ENCODE assay signal across 1 cellular context in genomic region chr17:8745586-8746500, GRCh38.
TF ChIP-seq lines count a peak whose summit lies in the region.

No MANE protein-coding gene starts in this region.

TF ChIP-seq in A549, 52 proteins besides CTCF, POLR2A, EP300 and RAD21 (continued from another document):
- TF ChIP-seq, protein P1, sequence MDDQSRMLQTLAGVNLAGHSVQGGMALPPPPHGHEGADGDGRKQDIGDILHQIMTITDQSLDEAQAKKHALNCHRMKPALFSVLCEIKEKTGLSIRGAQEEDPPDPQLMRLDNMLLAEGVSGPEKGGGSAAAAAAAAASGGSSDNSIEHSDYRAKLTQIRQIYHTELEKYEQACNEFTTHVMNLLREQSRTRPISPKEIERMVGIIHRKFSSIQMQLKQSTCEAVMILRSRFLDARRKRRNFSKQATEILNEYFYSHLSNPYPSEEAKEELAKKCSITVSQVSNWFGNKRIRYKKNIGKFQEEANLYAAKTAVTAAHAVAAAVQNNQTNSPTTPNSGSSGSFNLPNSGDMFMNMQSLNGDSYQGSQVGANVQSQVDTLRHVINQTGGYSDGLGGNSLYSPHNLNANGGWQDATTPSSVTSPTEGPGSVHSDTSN (IDR thresholded peaks at IDR 0.05), result no peak
- TF ChIP-seq MAZ (IDR thresholded peaks at IDR 0.05; ENCODE audit: borderline replicate concordance, low read depth, low read length) (no peak; the same call in 1 of the 2 replicates), FOSL2 (IDR thresholded peaks at IDR 0.05) (no peak), FOSL2 (CRISPR knock-in tag; IDR thresholded peaks at IDR 0.05) (no peak)
